In the genomic region with DNA sequence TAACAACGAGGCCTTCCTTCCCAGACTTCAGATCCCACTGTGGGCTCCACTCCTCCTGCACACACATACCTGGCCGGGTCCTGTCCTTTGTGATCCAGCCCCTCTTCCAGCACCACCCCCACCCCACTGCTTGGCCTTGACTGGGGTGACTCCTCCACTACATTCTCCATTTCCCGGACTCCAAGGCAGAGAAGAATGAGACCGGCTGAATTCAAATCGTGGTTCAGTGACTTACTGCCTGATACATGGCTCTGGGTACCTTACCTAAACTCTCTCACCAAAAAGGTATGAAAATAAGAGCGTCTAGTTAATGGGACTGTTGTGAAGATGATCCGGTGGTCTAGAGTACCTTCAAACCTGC, we compare ENCODE assay signal across 1 cellular context.
A peak's percentile ranks its signal among the peaks of the same experiment; 100 is the strongest.
TF ChIP-seq lines count a peak whose summit lies in the region.

No MANE protein-coding gene starts in this region.

TF ChIP-seq in K562, 482 proteins besides CTCF, POLR2A, EP300 and RAD21:
- TF ChIP-seq ZBTB7A (IDR thresholded peaks at IDR 0.05; ENCODE audit: borderline replicate concordance, control insufficient read depth, low read depth, low read length), result peak; percentile 6; the same call in 1 of the 2 replicates
- no peak for TF ChIP-seq SNIP1 (IDR thresholded peaks at IDR 0.05; ENCODE audit: low read depth)
